ENCODE assay signal across 35 cellular contexts in the genomic region with DNA sequence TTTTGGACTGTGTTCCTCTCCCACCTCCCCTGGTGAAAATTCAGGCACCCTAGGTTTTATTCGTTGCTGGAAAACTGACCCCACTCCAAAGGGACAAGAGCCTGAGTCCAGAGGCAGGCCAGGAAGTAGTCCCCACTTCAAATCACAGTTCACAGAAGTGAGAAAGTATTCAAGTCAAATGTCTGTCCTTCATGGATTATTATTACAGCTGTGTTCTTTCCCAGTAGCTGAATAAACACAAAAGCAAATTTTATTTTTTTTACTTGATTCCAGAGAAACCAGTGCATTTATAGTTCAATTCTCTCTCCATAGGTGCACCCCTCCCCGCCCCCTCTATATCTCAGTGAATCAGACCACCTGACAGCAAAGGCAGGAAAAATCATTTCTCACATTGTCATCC.
"Had no signal": no experiment of that assay in that cellular context is flagged by ENCODE, and none has a peak within 500 bp of the region (broad histone marks: within the 10 kb centered on the region; RNA-seq: fewer than 3 reads in every experiment).

No MANE protein-coding gene starts in this region.

- DNase-seq: activated CD4-positive, alpha-beta memory T cell treated with anti-CD3 and anti-CD28 coated beads, Interleukin-2, amount 10 ng/mL, durations not matched to agents 7 days and 5 days; activated CD4-positive, alpha-beta T cell treated with anti-CD3 and anti-CD28 coated beads for 1 hour; activated CD4-positive, alpha-beta T cell treated with anti-CD3 and anti-CD28 coated beads for 48 hours; activated CD4-positive, CD25-positive, alpha-beta regulatory T cell; activated CD8-positive, alpha-beta memory T cell treated with anti-CD3 and anti-CD28 coated beads for 24 hours; activated CD8-positive, alpha-beta memory T cell treated with anti-CD3 and anti-CD28 coated beads, Interleukin-2, amount 10 ng/mL, durations not matched to agents 7 days and 5 days; activated CD8-positive, alpha-beta memory T cell treated with anti-CD3 and anti-CD28 coated beads, Interleukin-2, amount 50 U/mL, for 48 hours; activated effector memory CD4-positive, alpha-beta T cell treated with Interleukin-2 at 50 U/mL for 16 hours; activated naive CD4-positive, alpha-beta T cell treated with anti-CD3 and anti-CD28 coated beads, Interleukin-2, amount 10 ng/mL, durations not matched to agents 7 days and 5 days; activated naive CD8-positive, alpha-beta T cell treated with anti-CD3 and anti-CD28 coated beads, Interleukin-2, amount 50 U/mL, for 24 hours; activated T-cell treated with anti-CD3 and anti-CD28 coated beads, Interleukin-2, amount 50 U/mL, for 48 hours; anterior cingulate cortex; NCI-H1092 treated with DMSO at 0.1 percent for 48 hours; NCI-H1417; NCI-H146; NCI-H187; NCI-H2029 treated with DMSO at 0.1 percent for 48 hours; NCI-H2107; NCI-H2171; NCI-H510A; NCI-H526; NCI-H748 treated with DMSO at 0.1 percent for 48 hours; NK-92 treated with Interleukin-12 subunit alpha and Interleukin-12 subunit beta, amount 100 ng/mL, for 24 hours; PC-3; Peyer's patch; RPMI8226; SIG-M5; T-helper 1 cell; T-helper 2 cell; T-helper 9 cell had no signal

- H3K9me3 ChIP-seq: Peyer's patch had no signal

- H3K36me3 Mint-ChIP-seq: activated CD8-positive, alpha-beta memory T cell treated with anti-CD3 and anti-CD28 coated beads, Interleukin-2, amount 10 ng/mL, durations not matched to agents 7 days and 5 days; activated naive CD4-positive, alpha-beta T cell treated with anti-CD3 and anti-CD28 coated beads, Interleukin-2, amount 10 ng/mL, durations not matched to agents 7 days and 5 days; activated naive CD8-positive, alpha-beta T cell had no signal

- H3K4me1 Mint-ChIP-seq: activated CD4-positive, alpha-beta memory T cell treated with anti-CD3 and anti-CD28 coated beads, Interleukin-2, amount 10 ng/mL, durations not matched to agents 7 days and 5 days; activated CD8-positive, alpha-beta memory T cell treated with anti-CD3 and anti-CD28 coated beads, Interleukin-2, amount 10 ng/mL, durations not matched to agents 7 days and 5 days; activated naive CD4-positive, alpha-beta T cell treated with anti-CD3 and anti-CD28 coated beads, Interleukin-2, amount 10 ng/mL, durations not matched to agents 7 days and 5 days; activated naive CD8-positive, alpha-beta T cell treated with anti-CD3 and anti-CD28 coated beads, Interleukin-2, amount 50 U/mL, for 24 hours had no signal

- H3K27me3 ChIP-seq: Peyer's patch had no signal

- H3K27ac Mint-ChIP-seq: activated CD4-positive, alpha-beta memory T cell treated with anti-CD3 and anti-CD28 coated beads, Interleukin-2, amount 10 ng/mL, durations not matched to agents 7 days and 5 days; activated CD8-positive, alpha-beta memory T cell treated with anti-CD3 and anti-CD28 coated beads, Interleukin-2, amount 10 ng/mL, durations not matched to agents 7 days and 5 days; activated naive CD4-positive, alpha-beta T cell treated with anti-CD3 and anti-CD28 coated beads, Interleukin-2, amount 10 ng/mL, durations not matched to agents 7 days and 5 days; activated naive CD8-positive, alpha-beta T cell; activated naive CD8-positive, alpha-beta T cell treated with anti-CD3 and anti-CD28 coated beads, Interleukin-2, amount 50 U/mL, for 24 hours had no signal

- H3K9ac ChIP-seq: KMS-11 had no signal

- H3K27ac ChIP-seq: KMS-11, Peyer's patch, VCaP had no signal

- H3K36me3 ChIP-seq: Peyer's patch had no signal

- H3K4me2 ChIP-seq: KMS-11 had no signal

- ATAC-seq: activated CD8-positive, alpha-beta memory T cell treated with anti-CD3 and anti-CD28 coated beads, Interleukin-2, amount 10 ng/mL, durations not matched to agents 7 days and 5 days; activated naive CD8-positive, alpha-beta T cell treated with anti-CD3 and anti-CD28 coated beads, Interleukin-2, amount 50 U/mL, for 24 hours; PC-3; Right ventricle myocardium inferior; SK-N-SH treated with all-trans-retinoic acid at 6 μM for 48 hours had no signal

- H3K27me3 Mint-ChIP-seq: activated naive CD4-positive, alpha-beta T cell treated with anti-CD3 and anti-CD28 coated beads, Interleukin-2, amount 10 ng/mL, durations not matched to agents 7 days and 5 days had no signal

- H3K4me3 ChIP-seq: Peyer's patch had no signal

- H3K4me3 Mint-ChIP-seq: activated CD4-positive, alpha-beta memory T cell treated with anti-CD3 and anti-CD28 coated beads, Interleukin-2, amount 10 ng/mL, durations not matched to agents 7 days and 5 days; activated CD8-positive, alpha-beta memory T cell treated with anti-CD3 and anti-CD28 coated beads, Interleukin-2, amount 10 ng/mL, durations not matched to agents 7 days and 5 days; activated naive CD4-positive, alpha-beta T cell treated with anti-CD3 and anti-CD28 coated beads, Interleukin-2, amount 10 ng/mL, durations not matched to agents 7 days and 5 days; activated naive CD8-positive, alpha-beta T cell; activated naive CD8-positive, alpha-beta T cell treated with anti-CD3 and anti-CD28 coated beads, Interleukin-2, amount 50 U/mL, for 24 hours had no signal

- H3K9me3 Mint-ChIP-seq: activated CD4-positive, alpha-beta memory T cell treated with anti-CD3 and anti-CD28 coated beads, Interleukin-2, amount 10 ng/mL, durations not matched to agents 7 days and 5 days; activated naive CD4-positive, alpha-beta T cell treated with anti-CD3 and anti-CD28 coated beads, Interleukin-2, amount 10 ng/mL, durations not matched to agents 7 days and 5 days; activated naive CD8-positive, alpha-beta T cell treated with anti-CD3 and anti-CD28 coated beads, Interleukin-2, amount 50 U/mL, for 24 hours had no signal

- H3K4me1 ChIP-seq: Peyer's patch had no signal
